In the genomic region with DNA sequence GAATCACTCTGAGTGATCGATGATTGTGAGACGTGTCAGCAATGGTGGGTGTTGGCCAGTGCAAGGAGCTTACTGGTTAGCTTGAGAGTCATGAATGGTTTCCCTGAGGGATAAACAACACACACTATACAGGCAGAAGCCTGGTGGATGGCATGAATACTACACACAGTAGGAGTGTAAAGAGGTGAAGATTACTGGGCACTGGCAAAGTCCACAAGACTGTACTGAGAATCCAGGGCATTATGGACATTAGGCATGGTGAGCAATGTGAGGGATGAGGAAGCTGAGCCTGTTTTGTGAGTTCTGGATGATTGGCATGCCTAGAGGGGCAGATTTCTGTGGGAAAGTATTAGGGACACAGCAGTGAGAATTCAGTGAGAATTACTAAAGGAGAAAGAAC, we compare ENCODE assay signal across 16 cellular contexts.
A peak's percentile ranks its signal among the peaks of the same experiment; 100 is the strongest.
DNase-seq lines count a peak whose midpoint lies in the region; ATAC-seq, FAIRE-seq and TF ChIP-seq lines count a peak whose summit lies in the region.
"Had no signal": no experiment of that assay in that cellular context is flagged by ENCODE, and none has a peak within 500 bp of the region (broad histone marks: within the 10 kb centered on the region; RNA-seq: fewer than 3 reads in every experiment).

No MANE protein-coding gene starts in this region.

- CTCF ChIA-PET in GM10248 (lab: Yijun Ruan, JAX): interaction anchor here (4.2 to 4.3 kb wide), 2 partner anchors 12 to 13 kb away, joined by 35 to 47 read pairs; no protein-coding TSS in a partner anchor

- peak; percentile 56 for ATAC-seq in GM23338
- no peak for ATAC-seq in GM18858 (IDR thresholded peaks at IDR 0.05; ENCODE audit: unreplicated experiment)
- ATAC-seq in HG02981 (IDR thresholded peaks at IDR 0.05; ENCODE audit: unreplicated experiment): no peak

- no peaks in the 10 kb centered on the region for H3K9me3 ChIP-seq in astrocyte (ENCODE audit: insufficient read depth, low read depth, low read length)
- H3K9me3 ChIP-seq: HAP-1 had no signal

- no peak overlapping the region for H3K9ac ChIP-seq in astrocyte (ENCODE audit: low read length)

- H3K4me3 ChIP-seq in GM23338 (no peak overlapping the region), astrocyte (ENCODE audit: insufficient read depth, low read depth, low read length) (no peak overlapping the region)
- H3K4me3 ChIP-seq: esophagus muscularis mucosa, HAP-1 had no signal

- H3K36me3 ChIP-seq in GM23338 (ENCODE audit: insufficient read depth): no peaks in the 10 kb centered on the region
- no peaks in the 10 kb centered on the region for H3K36me3 ChIP-seq in astrocyte (ENCODE audit: insufficient read depth, low read length)

- H4K20me1 ChIP-seq in GM23338 (replicated peaks; ENCODE audit: insufficient read depth): no peaks in the 10 kb centered on the region
- H4K20me1 ChIP-seq in astrocyte (ENCODE audit: insufficient read depth, low read length): peaks cover 4% of the 10 kb centered on the region

- POLR2A ChIA-PET in GM10248 (lab: Yijun Ruan, JAX): no interaction called here

- peaks cover 16% of the 10 kb centered on the region; the same call in 2 of the 3 replicates for H3K4me1 Mint-ChIP-seq in GM23338
- H3K4me1 Mint-ChIP-seq in astrocyte (ENCODE audit: low read depth, unreplicated experiment): no peaks in the 10 kb centered on the region
- H3K4me1 Mint-ChIP-seq in immature natural killer cell: peaks cover 9 to 22% of the 10 kb centered on the region in 2 donors

- no peak overlapping the region for H3K4me3 Mint-ChIP-seq in GM23338
- no peak overlapping the region for H3K4me3 Mint-ChIP-seq in astrocyte (ENCODE audit: unreplicated experiment)
- no peak overlapping the region for H3K4me3 Mint-ChIP-seq in immature natural killer cell

- TF ChIP-seq CTCF in GM23338 (conservative IDR thresholded peaks at IDR 0.05; ENCODE audit: low read depth in 2 of 2) (no peak), astrocyte (IDR thresholded peaks at IDR 0.05; ENCODE audit: insufficient read depth, low read depth, low read length) (peak; percentile 9), GM10248 (IDR thresholded peaks at IDR 0.05; ENCODE audit: control extremely low read depth, extremely low read depth, low read depth, missing control alignments) (no peak)

- no peak overlapping the region for H2AFZ ChIP-seq in GM23338
- H2AFZ ChIP-seq in astrocyte (ENCODE audit: low read depth, low read length): no peak overlapping the region

- H3K27me3 Mint-ChIP-seq in GM23338 (ENCODE audit: insufficient read depth, low read depth, poor library complexity): no peaks in the 10 kb centered on the region
- H3K27me3 Mint-ChIP-seq in astrocyte (ENCODE audit: low read depth, unreplicated experiment): no peaks in the 10 kb centered on the region
- no peaks in the 10 kb centered on the region for H3K27me3 Mint-ChIP-seq in immature natural killer cell (ENCODE audit: low read depth in 3 of 3)

- no peaks in the 10 kb centered on the region for H3K79me2 ChIP-seq in GM23338 (replicated peaks; ENCODE audit: insufficient read depth)
- H3K79me2 ChIP-seq in astrocyte (ENCODE audit: insufficient read depth, low read length): no peaks in the 10 kb centered on the region

- FAIRE-seq in astrocyte (lab: Jason Lieb, UNC): no peak

- H3K36me3 Mint-ChIP-seq in GM23338 (ENCODE audit: low read depth) (peaks cover 38% of the 10 kb centered on the region), astrocyte (ENCODE audit: low read depth, unreplicated experiment) (peaks cover 3% of the 10 kb centered on the region), immature natural killer cell (peaks cover under 1 to 17% (median 7%) of the 10 kb centered on the region in 3 donors)

- H3K4me2 ChIP-seq in GM23338: no peak overlapping the region
- no peak overlapping the region for H3K4me2 ChIP-seq in astrocyte (ENCODE audit: low read length)

- no peaks in the 10 kb centered on the region; the same call in 1 of the 2 replicates for H3F3A ChIP-seq in GM23338 (replicated peaks; ENCODE audit: low read depth)

- H3K27ac Mint-ChIP-seq in GM23338 (0 out of 2 replicates have a peak overlapping the region, but pooled peaks have one; percentile 22), astrocyte (ENCODE audit: unreplicated experiment) (peak overlapping the region; percentile 17), immature natural killer cell (peak overlapping the region in 4 of 6 donors; percentile 2 to 50 (median 38))

- H3K27me3 ChIP-seq in GM23338 (ENCODE audit: insufficient read depth) (no peaks in the 10 kb centered on the region), astrocyte (ENCODE audit: insufficient read depth, low read length) (no peaks in the 10 kb centered on the region)
- H3K27me3 ChIP-seq: esophagus muscularis mucosa had no signal

- H3K27ac ChIP-seq in GM23338 (ENCODE audit: low read depth) (no peak overlapping the region), astrocyte (ENCODE audit: low read depth, low read length) (no peak overlapping the region)
- H3K27ac ChIP-seq: esophagus muscularis mucosa had no signal

- H3K9me2 ChIP-seq in GM23338 (ENCODE audit: insufficient read depth): no peaks in the 10 kb centered on the region

- H3K9me3 Mint-ChIP-seq in GM23338 (peaks cover 7% of the 10 kb centered on the region; the same call in 2 of the 3 replicates), astrocyte (ENCODE audit: unreplicated experiment) (no peaks in the 10 kb centered on the region), immature natural killer cell (no peaks in the 10 kb centered on the region)

- no peaks in the 10 kb centered on the region; the same call in 1 of the 2 replicates for H3K4me1 ChIP-seq in GM23338 (ENCODE audit: insufficient read depth)
- no peaks in the 10 kb centered on the region for H3K4me1 ChIP-seq in astrocyte (ENCODE audit: insufficient read depth, low read length)
- H3K4me1 ChIP-seq: esophagus muscularis mucosa, HAP-1 had no signal

- DNase-seq in AG08395 (ENCODE audit: low spot score): peak; percentile 17
- DNase-seq in GM23338 (ENCODE audit: low spot score): peak; percentile 25
- DNase-seq in astrocyte (ENCODE audit: low read depth): no peak
- DNase-seq in immature natural killer cell: no peak
- DNase-seq in iPS-NIHi7 (ENCODE audit: extremely low spot score): no peak
- no peak for DNase-seq in GM10248 (ENCODE audit: extremely low spot score)
- DNase-seq: C1 segment of cervical spinal cord; GDM1; NCI-H345; stimulated activated CD4-positive, alpha-beta T cell treated with anti-CD3 and anti-CD28 coated beads, Interleukin-4, amount 100 ng/mL, for 24 hours; stimulated activated naive CD4-positive, alpha-beta T cell; T-helper 2 cell had no signal

TF ChIP-seq in GM23338, 12 proteins besides CTCF, POLR2A, EP300 and RAD21 (continues in another document):
- TF ChIP-seq POLR2AphosphoS5 (IDR thresholded peaks at IDR 0.05; ENCODE audit: low read depth): no peak
- TF ChIP-seq, protein P1, sequence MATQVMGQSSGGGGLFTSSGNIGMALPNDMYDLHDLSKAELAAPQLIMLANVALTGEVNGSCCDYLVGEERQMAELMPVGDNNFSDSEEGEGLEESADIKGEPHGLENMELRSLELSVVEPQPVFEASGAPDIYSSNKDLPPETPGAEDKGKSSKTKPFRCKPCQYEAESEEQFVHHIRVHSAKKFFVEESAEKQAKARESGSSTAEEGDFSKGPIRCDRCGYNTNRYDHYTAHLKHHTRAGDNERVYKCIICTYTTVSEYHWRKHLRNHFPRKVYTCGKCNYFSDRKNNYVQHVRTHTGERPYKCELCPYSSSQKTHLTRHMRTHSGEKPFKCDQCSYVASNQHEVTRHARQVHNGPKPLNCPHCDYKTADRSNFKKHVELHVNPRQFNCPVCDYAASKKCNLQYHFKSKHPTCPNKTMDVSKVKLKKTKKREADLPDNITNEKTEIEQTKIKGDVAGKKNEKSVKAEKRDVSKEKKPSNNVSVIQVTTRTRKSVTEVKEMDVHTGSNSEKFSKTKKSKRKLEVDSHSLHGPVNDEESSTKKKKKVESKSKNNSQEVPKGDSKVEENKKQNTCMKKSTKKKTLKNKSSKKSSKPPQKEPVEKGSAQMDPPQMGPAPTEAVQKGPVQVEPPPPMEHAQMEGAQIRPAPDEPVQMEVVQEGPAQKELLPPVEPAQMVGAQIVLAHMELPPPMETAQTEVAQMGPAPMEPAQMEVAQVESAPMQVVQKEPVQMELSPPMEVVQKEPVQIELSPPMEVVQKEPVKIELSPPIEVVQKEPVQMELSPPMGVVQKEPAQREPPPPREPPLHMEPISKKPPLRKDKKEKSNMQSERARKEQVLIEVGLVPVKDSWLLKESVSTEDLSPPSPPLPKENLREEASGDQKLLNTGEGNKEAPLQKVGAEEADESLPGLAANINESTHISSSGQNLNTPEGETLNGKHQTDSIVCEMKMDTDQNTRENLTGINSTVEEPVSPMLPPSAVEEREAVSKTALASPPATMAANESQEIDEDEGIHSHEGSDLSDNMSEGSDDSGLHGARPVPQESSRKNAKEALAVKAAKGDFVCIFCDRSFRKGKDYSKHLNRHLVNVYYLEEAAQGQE (IDR thresholded peaks at IDR 0.05; ENCODE audit: unreplicated experiment): no peak
- no peak for TF ChIP-seq NANOG (IDR thresholded peaks at IDR 0.05; ENCODE audit: borderline replicate concordance)
- TF ChIP-seq, protein P2, sequence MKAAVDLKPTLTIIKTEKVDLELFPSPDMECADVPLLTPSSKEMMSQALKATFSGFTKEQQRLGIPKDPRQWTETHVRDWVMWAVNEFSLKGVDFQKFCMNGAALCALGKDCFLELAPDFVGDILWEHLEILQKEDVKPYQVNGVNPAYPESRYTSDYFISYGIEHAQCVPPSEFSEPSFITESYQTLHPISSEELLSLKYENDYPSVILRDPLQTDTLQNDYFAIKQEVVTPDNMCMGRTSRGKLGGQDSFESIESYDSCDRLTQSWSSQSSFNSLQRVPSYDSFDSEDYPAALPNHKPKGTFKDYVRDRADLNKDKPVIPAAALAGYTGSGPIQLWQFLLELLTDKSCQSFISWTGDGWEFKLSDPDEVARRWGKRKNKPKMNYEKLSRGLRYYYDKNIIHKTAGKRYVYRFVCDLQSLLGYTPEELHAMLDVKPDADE (IDR thresholded peaks at IDR 0.05): no peak
- no peak for TF ChIP-seq ZNF331 (CRISPR knock-in tag; IDR thresholded peaks at IDR 0.05; ENCODE audit: low read depth)
- TF ChIP-seq JUNB (IDR thresholded peaks at IDR 0.05; ENCODE audit: unreplicated experiment): no peak
- TF ChIP-seq EZH2phosphoT487 (IDR thresholded peaks at IDR 0.05; ENCODE audit: unreplicated experiment): no peak
- no peak for TF ChIP-seq ZNF114 (CRISPR knock-in tag; IDR thresholded peaks at IDR 0.05)
- no peak for TF ChIP-seq EZH2 (IDR thresholded peaks at IDR 0.05; ENCODE audit: low read depth, unreplicated experiment)

Comparison
In these comparisons a context has a peak if more than half of its experiments do, and no peak if none do; other contexts are left out.
1. DNase-seq: peak in AG08395 (single experiment) and GM23338 (single experiment); none in astrocyte (single experiment), immature natural killer cell (0 of 3), iPS-NIHi7 (single experiment) and GM10248 (single experiment).
2. Peak in every context shown above with its lines, with median percentiles within 50 percentile points of each other: H3K27ac Mint-ChIP-seq.